In genomic region chr14:72503696-72504368, GRCh38 we compare ENCODE assay signal across 13 cellular contexts.
"Had no signal": no experiment of that assay in that cellular context is flagged by ENCODE, and none has a peak within 500 bp of the region (broad histone marks: within the 10 kb centered on the region; RNA-seq: fewer than 3 reads in every experiment).

No MANE protein-coding gene starts in this region.

- DNase-seq: activated CD4-positive, alpha-beta memory T cell treated with anti-CD3 and anti-CD28 coated beads for 36 hours; activated CD4-positive, alpha-beta T cell treated with anti-CD3 and anti-CD28 coated beads for 1 hour; activated gamma-delta T cell; activated T-cell treated with anti-CD3 and anti-CD28 coated beads, Interleukin-2, amount 50 U/mL, for 48 hours; anterior cingulate cortex; ovary; stimulated activated CD4-positive, alpha-beta T cell treated with anti-CD3 and anti-CD28 coated beads, Interleukin-4, amount 100 ng/mL, for 1 hour; stimulated activated CD8-positive, alpha-beta memory T cell treated with anti-CD3 and anti-CD28 coated beads, Interleukin-4, amount 100 ng/mL, for 48 hours; stimulated activated naive CD8-positive, alpha-beta T cell treated with anti-CD3 and anti-CD28 coated beads, Interleukin-15, Interleukin-2, amounts not matched to agents 100 U/mL and 50 U/mL, for 24 hours; upper lobe of left lung had no signal

- H3K27me3 Mint-ChIP-seq: activated CD4-positive, alpha-beta memory T cell treated with anti-CD3 and anti-CD28 coated beads for 36 hours; activated naive CD8-positive, alpha-beta T cell had no signal

- FAIRE-seq: endometrium had no signal

- H3K36me3 Mint-ChIP-seq: activated CD4-positive, alpha-beta memory T cell treated with anti-CD3 and anti-CD28 coated beads for 36 hours; activated naive CD8-positive, alpha-beta T cell had no signal

- H3K9me3 Mint-ChIP-seq: activated CD4-positive, alpha-beta memory T cell treated with anti-CD3 and anti-CD28 coated beads for 36 hours had no signal

- H3K4me3 Mint-ChIP-seq: activated CD4-positive, alpha-beta memory T cell treated with anti-CD3 and anti-CD28 coated beads for 36 hours; activated naive CD8-positive, alpha-beta T cell; neural crest cell had no signal

- H3K27ac Mint-ChIP-seq: activated CD4-positive, alpha-beta memory T cell treated with anti-CD3 and anti-CD28 coated beads for 36 hours; activated naive CD8-positive, alpha-beta T cell had no signal
